1 cellular context compared by ENCODE assay signal in the genomic region with DNA sequence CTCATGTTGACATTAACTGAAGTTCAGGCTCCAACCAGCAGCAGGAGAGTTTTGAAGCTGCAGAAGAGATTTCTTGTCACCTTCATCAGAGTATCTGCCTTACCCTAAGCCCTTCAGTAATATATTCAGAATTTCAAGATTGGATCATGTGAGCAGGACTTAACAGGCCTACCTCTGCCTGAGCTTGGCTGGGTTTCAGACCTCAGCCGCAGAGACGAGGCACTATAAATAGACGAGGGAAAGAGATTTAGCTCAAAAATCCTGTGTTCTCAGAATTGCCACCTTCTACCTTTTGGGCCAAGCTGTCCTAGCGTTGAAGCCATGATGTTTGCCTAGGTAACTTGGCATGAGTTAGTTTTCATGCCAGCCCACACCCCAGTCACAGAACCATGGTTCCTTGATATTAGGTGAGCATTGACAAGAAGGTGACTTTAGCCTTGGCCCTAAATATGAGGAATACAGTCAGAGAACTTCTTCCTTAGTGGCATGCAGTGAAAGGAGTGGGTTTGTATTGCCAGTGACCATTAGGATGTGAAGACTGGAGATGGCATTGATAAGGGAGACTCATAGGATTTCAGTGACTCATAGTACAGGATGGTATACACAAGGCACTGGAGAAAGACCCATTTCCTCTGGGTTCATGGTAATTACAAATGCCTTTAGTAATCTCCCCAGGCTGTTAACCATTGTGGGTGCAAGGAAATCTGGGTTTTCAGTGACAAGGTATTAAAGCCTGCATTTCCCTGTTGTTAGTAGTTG.
A peak's percentile ranks its signal among the peaks of the same experiment; 100 is the strongest.
TF ChIP-seq lines count a peak whose summit lies in the region.

No MANE protein-coding gene starts in this region.

TF ChIP-seq in IMR-90, 13 proteins besides CTCF, POLR2A, EP300 and RAD21:
- TF ChIP-seq NFE2L2 (IDR thresholded peaks at IDR 0.05; ENCODE audit: low read depth, low read length) (no peak), CHD1 (IDR thresholded peaks at IDR 0.05; ENCODE audit: low read depth, low read length) (no peak), CEBPB (IDR thresholded peaks at IDR 0.05; ENCODE audit: low read depth, low read length) (no peak), MAZ (IDR thresholded peaks at IDR 0.05; ENCODE audit: borderline replicate concordance, low read depth, low read length) (no peak), FOS (IDR thresholded peaks at IDR 0.05; ENCODE audit: low read depth, low read length) (peak; percentile 81), MXI1 (IDR thresholded peaks at IDR 0.05; ENCODE audit: borderline replicate concordance, low read depth, low read length) (no peak), RCOR1 (IDR thresholded peaks at IDR 0.05; ENCODE audit: insufficient replicate concordance, low read length) (no peak), RFX5 (IDR thresholded peaks at IDR 0.05; ENCODE audit: low read depth, low read length) (no peak), MAFK (IDR thresholded peaks at IDR 0.05; ENCODE audit: low read depth, low read length) (no peak), BHLHE40 (IDR thresholded peaks at IDR 0.05; ENCODE audit: low read depth, low read length) (0 out of 2 replicates have a peak, but pooled peaks have one; percentile 2), SMC3 (IDR thresholded peaks at IDR 0.05; ENCODE audit: low read depth, low read length) (no peak; the same call in 1 of the 2 replicates)
- TF ChIP-seq, protein P1, sequence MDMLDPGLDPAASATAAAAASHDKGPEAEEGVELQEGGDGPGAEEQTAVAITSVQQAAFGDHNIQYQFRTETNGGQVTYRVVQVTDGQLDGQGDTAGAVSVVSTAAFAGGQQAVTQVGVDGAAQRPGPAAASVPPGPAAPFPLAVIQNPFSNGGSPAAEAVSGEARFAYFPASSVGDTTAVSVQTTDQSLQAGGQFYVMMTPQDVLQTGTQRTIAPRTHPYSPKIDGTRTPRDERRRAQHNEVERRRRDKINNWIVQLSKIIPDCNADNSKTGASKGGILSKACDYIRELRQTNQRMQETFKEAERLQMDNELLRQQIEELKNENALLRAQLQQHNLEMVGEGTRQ (IDR thresholded peaks at IDR 0.05; ENCODE audit: low read depth, low read length), result no peak
- TF ChIP-seq, protein P2, sequence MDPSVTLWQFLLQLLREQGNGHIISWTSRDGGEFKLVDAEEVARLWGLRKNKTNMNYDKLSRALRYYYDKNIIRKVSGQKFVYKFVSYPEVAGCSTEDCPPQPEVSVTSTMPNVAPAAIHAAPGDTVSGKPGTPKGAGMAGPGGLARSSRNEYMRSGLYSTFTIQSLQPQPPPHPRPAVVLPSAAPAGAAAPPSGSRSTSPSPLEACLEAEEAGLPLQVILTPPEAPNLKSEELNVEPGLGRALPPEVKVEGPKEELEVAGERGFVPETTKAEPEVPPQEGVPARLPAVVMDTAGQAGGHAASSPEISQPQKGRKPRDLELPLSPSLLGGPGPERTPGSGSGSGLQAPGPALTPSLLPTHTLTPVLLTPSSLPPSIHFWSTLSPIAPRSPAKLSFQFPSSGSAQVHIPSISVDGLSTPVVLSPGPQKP (IDR thresholded peaks at IDR 0.05; ENCODE audit: borderline replicate concordance, low read depth, low read length), result no peak
